ENCODE assay signal across 1 cellular context in genomic region chr1:224624432-224624831, GRCh38.
TF ChIP-seq lines count a peak whose summit lies in the region.

No MANE protein-coding gene starts in this region.

TF ChIP-seq in SK-N-SH, 30 proteins besides CTCF, POLR2A, EP300 and RAD21 (continued from another document):
- TF ChIP-seq GABPA (IDR thresholded peaks at IDR 0.05; ENCODE audit: low read depth) (no peak), NFIC (IDR thresholded peaks at IDR 0.05; ENCODE audit: borderline replicate concordance) (no peak), TAF1 (IDR thresholded peaks at IDR 0.05; ENCODE audit: borderline replicate concordance, low read depth, low read length) (no peak), YY1 (IDR thresholded peaks at IDR 0.05; ENCODE audit: low read depth) (no peak), SMC3 (IDR thresholded peaks at IDR 0.05; ENCODE audit: low read depth, low read length) (no peak), GATA2 (CRISPR knock-in tag; IDR thresholded peaks at IDR 0.05) (no peak), NRF1 (IDR thresholded peaks at IDR 0.05; ENCODE audit: low read depth, low read length) (no peak), IRF3 (IDR thresholded peaks at IDR 0.05; ENCODE audit: low read depth, low read length) (no peak), RCOR1 (IDR thresholded peaks at IDR 0.05; ENCODE audit: low read length) (no peak), MXI1 (IDR thresholded peaks at IDR 0.05; ENCODE audit: low read depth, low read length) (no peak), TEAD4 (IDR thresholded peaks at IDR 0.05; ENCODE audit: borderline replicate concordance, insufficient read depth) (no peak), SIN3A (IDR thresholded peaks at IDR 0.05; ENCODE audit: borderline replicate concordance, low read depth, low read length) (no peak), MAX (IDR thresholded peaks at IDR 0.05; ENCODE audit: low read depth) (no peak), ELF1 (IDR thresholded peaks at IDR 0.05) (no peak)
